In the genomic region with DNA sequence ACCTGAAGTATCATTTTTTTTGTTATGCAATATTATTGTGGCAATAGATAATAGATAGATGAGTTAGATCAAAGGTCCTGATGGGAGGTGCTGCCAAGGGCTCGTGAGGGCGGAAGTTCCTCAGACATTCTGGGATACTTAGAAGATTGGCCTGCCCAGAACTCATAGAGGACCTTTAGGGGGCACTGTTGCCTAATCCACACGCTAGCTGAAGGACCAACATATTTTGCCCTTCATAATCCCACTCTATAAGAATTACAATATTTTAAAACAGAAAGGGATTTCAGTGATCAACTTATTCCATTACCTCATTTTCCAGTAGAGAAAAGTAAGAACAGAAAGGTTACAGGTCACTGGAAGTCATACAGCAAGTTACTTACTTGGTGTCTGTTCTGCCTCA, we compare ENCODE assay signal across 8 cellular contexts. TPM values are rescaled to one million over a fixed set of nuclear protein-coding genes. Genes with fewer than 3 reads are reported as not detected.
DNase-seq lines count a peak whose midpoint lies in the region; ATAC-seq, FAIRE-seq and TF ChIP-seq lines count a peak whose summit lies in the region.

No MANE protein-coding gene starts in this region.

- no peaks in the 10 kb centered on the region for H3K9me3 Mint-ChIP-seq in activated naive CD4-positive, alpha-beta T cell treated with anti-CD3 and anti-CD28 coated beads for 36 hours

- H2AFZ ChIP-seq in GM23248 = no peak overlapping the region

- no peak overlapping the region for H3K9ac ChIP-seq in GM23248

- H3K4me3 Mint-ChIP-seq in activated naive CD4-positive, alpha-beta T cell treated with anti-CD3 and anti-CD28 coated beads for 36 hours = no peak overlapping the region

- no peak overlapping the region for H3K4me2 ChIP-seq in GM23248 (ENCODE audit: unreplicated experiment)

- CTCF ChIA-PET in activated naive CD4-positive, alpha-beta T cell treated with anti-CD3 and anti-CD28 coated beads for 36 hours (lab: Charles Lee) = interaction anchor here (0.7 to 0.9 kb wide), 3 partner anchors 101 to 1833 kb away, joined by 3 to 4 read pairs (median 3); no protein-coding TSS in a partner anchor

- DNase-seq in activated naive CD4-positive, alpha-beta T cell treated with anti-CD3 and anti-CD28 coated beads for 36 hours = peak; percentile 24
- DNase-seq in activated naive CD4-positive, alpha-beta T cell treated with Interleukin-2 at 50 U/mL for 16 hours = no peak
- peak; percentile 37 for DNase-seq in GM23248
- peak; percentile 59 for DNase-seq in M059J (ENCODE audit: low read depth)
- DNase-seq in brain microvascular endothelial cell = peak; percentile 58
- peak in 1 of 2 donors; percentile 23 for DNase-seq in left colon
- no peak for DNase-seq in DMS79 treated with DMSO at 0.1 percent for 48 hours (lab: John Stamatoyannopoulos, UW)
- DNase-seq in H54 (ENCODE audit: insufficient read length, low spot score) = no peak

- H3K4me3 ChIP-seq in GM23248 = no peak overlapping the region
- H3K4me3 ChIP-seq in brain microvascular endothelial cell (ENCODE audit: low read depth, low read length) = no peak overlapping the region

- no peak overlapping the region for H3K27ac Mint-ChIP-seq in activated naive CD4-positive, alpha-beta T cell treated with anti-CD3 and anti-CD28 coated beads for 36 hours

- H3K36me3 Mint-ChIP-seq in activated naive CD4-positive, alpha-beta T cell treated with anti-CD3 and anti-CD28 coated beads for 36 hours (ENCODE audit: low read depth) = no peaks in the 10 kb centered on the region

- no peak for TF ChIP-seq POLR2A in H54 (IDR thresholded peaks at IDR 0.05; ENCODE audit: low read depth, low read length)

- H4K20me1 ChIP-seq in GM23248 (ENCODE audit: insufficient read depth) = no peaks in the 10 kb centered on the region

- no peaks in the 10 kb centered on the region for H3K79me2 ChIP-seq in GM23248 (ENCODE audit: insufficient read depth)

- TF ChIP-seq CTCF in brain microvascular endothelial cell (IDR thresholded peaks at IDR 0.05; ENCODE audit: low read depth, low read length, missing control alignments) = peak; percentile 85

- H3K27me3 ChIP-seq in GM23248 (replicated peaks; ENCODE audit: insufficient read depth) = no peaks in the 10 kb centered on the region
- H3K27me3 ChIP-seq in brain microvascular endothelial cell (replicated peaks) = no peaks in the 10 kb centered on the region

- H3K4me1 ChIP-seq in GM23248 (ENCODE audit: insufficient read depth) = no peaks in the 10 kb centered on the region

- no peaks in the 10 kb centered on the region for H3F3A ChIP-seq in GM23248 (ENCODE audit: insufficient read depth)

- intact Hi-C loops in activated naive CD4-positive, alpha-beta T cell treated with anti-CD3 and anti-CD28 coated beads for 36 hours (cut with micrococcal nuclease) = loop anchor here (1.0 to 10.0 kb wide), 4 partner anchors 100 to 633 kb away; no protein-coding TSS in a partner anchor
- intact Hi-C loops in left colon (cut with DNase I, micrococcal nuclease) = no loop called here

- 3 to 4% methylated on average over 3 of the region's 3 CpGs for WGBS in GM23248 (ENCODE audit: low coverage in 1 of 2, low lambda C conversion rate in 2 of 2, missing lambda C conversion rate in 2 of 2), 2 experiments

- ATAC-seq in left colon = peak; percentile 69

- H3K9me3 ChIP-seq in GM23248 (ENCODE audit: low read depth) = no peaks in the 10 kb centered on the region

- no peaks in the 10 kb centered on the region for H3K4me1 Mint-ChIP-seq in activated naive CD4-positive, alpha-beta T cell treated with anti-CD3 and anti-CD28 coated beads for 36 hours (ENCODE audit: low read depth)

- FAIRE-seq in H54 (lab: Jason Lieb, UNC) = no peak

- H3K27me3 Mint-ChIP-seq in activated naive CD4-positive, alpha-beta T cell treated with anti-CD3 and anti-CD28 coated beads for 36 hours (ENCODE audit: low read depth) = peaks cover 9% of the 10 kb centered on the region

- no peaks in the 10 kb centered on the region for H3K9me2 ChIP-seq in GM23248 (ENCODE audit: insufficient read depth)

- in situ Hi-C loops in GM23248 (cut with MboI) = no loop called here
- in situ Hi-C loops in brain microvascular endothelial cell (cut with HindIII; ENCODE audit: low pct_ligation_motif_present, low sequenced_read_pairs) = no loop called here

- H3K27ac ChIP-seq in GM23248 = no peak overlapping the region
- no peak overlapping the region for H3K27ac ChIP-seq in brain microvascular endothelial cell

- no peaks in the 10 kb centered on the region for H3K36me3 ChIP-seq in GM23248 (ENCODE audit: low read depth)
- H3K36me3 ChIP-seq in brain microvascular endothelial cell (replicated peaks) = no peaks in the 10 kb centered on the region

RNA-seq across cellular contexts. Expression of a gene that starts 22.9 kb away (rescaled TPM):
- not detected for total RNA-seq in activated naive CD4-positive, alpha-beta T cell treated with anti-CD3 and anti-CD28 coated beads for 36 hours
- not detected in 2 replicates for total RNA-seq in GM23248 (2014; rRNA removed; shearing (Covaris generic))
- not detected in 2 replicates for polyA plus RNA-seq in GM23248 (2016; fragmentation: Nextera tagmentation; extraction: Ambion mirVana)
- total RNA-seq in M059J (2014; rRNA removed; shearing (Covaris generic)) = 7.4 TPM in 1 of 2 replicates, not detected in the other
- total RNA-seq in left colon = not detected

Comparison
In these comparisons a context has a peak if more than half of its experiments do, and no peak if none do; other contexts are left out.
1. DNase-seq: peak in activated naive CD4-positive, alpha-beta T cell treated with anti-CD3 and anti-CD28 coated beads for 36 hours (single experiment), GM23248 (single experiment), M059J (single experiment) and brain microvascular endothelial cell (single experiment); none in activated naive CD4-positive, alpha-beta T cell treated with Interleukin-2 at 50 U/mL for 16 hours (single experiment), DMS79 treated with DMSO at 0.1 percent for 48 hours (single experiment) and H54 (single experiment).